ENCODE assay signal across 1 cellular context in genomic region chr20:31835977-31836852, GRCh38.
TF ChIP-seq lines count a peak whose summit lies in the region.

No MANE protein-coding gene starts in this region.

TF ChIP-seq in K562, 482 proteins besides CTCF, POLR2A, EP300 and RAD21 (continued from another document and continues in another):
- TF ChIP-seq ZMIZ1 (IDR thresholded peaks at IDR 0.05; ENCODE audit: low read depth in 2 of 2, low read length in 2 of 2): 0 out of 4 replicates have a peak, but pooled peaks of 1 of the 2 experiments have one; percentile 24
- TF ChIP-seq SOX6 (IDR thresholded peaks at IDR 0.05): 0 out of 2 replicates have a peak, but pooled peaks have one; percentile 35
- no peak for TF ChIP-seq ESRRB (CRISPR knock-in tag; IDR thresholded peaks at IDR 0.05; ENCODE audit: borderline replicate concordance)
- no peak for TF ChIP-seq OTX1 (CRISPR knock-in tag; IDR thresholded peaks at IDR 0.05)
- TF ChIP-seq PHTF2 (CRISPR knock-in tag; IDR thresholded peaks at IDR 0.05): no peak
- TF ChIP-seq ZNF785 (CRISPR knock-in tag; IDR thresholded peaks at IDR 0.05): no peak
- TF ChIP-seq NR4A1 (CRISPR knock-in tag; IDR thresholded peaks at IDR 0.05): no peak
- no peak for TF ChIP-seq NR4A1 (tag; IDR thresholded peaks at IDR 0.05)
- TF ChIP-seq TAF9B (IDR thresholded peaks at IDR 0.05; ENCODE audit: partially characterized antibody): no peak
- no peak for TF ChIP-seq SAFB2 (IDR thresholded peaks at IDR 0.05; ENCODE audit: borderline replicate concordance, low read depth, low read length, severe bottlenecking)
- no peak for TF ChIP-seq RNF219 (CRISPR knock-in tag; IDR thresholded peaks at IDR 0.05)
- TF ChIP-seq POLR2H (tag; IDR thresholded peaks at IDR 0.05; ENCODE audit: low read depth): no peak
- TF ChIP-seq ZFP91 (CRISPR knock-in tag; IDR thresholded peaks at IDR 0.05): no peak
- TF ChIP-seq ZNF75A (CRISPR knock-in tag; IDR thresholded peaks at IDR 0.05): no peak
- no peak for TF ChIP-seq XRCC5 (IDR thresholded peaks at IDR 0.05; ENCODE audit: low read depth, low read length)
- no peak for TF ChIP-seq NR3C1 (CRISPR knock-in tag; IDR thresholded peaks at IDR 0.05)
- no peak for TF ChIP-seq CHD2 (IDR thresholded peaks at IDR 0.05; ENCODE audit: low read depth, low read length)
- no peak for TF ChIP-seq BMI1 (IDR thresholded peaks at IDR 0.05; ENCODE audit: low read length)
- no peak for TF ChIP-seq ZFP1 (CRISPR knock-in tag; IDR thresholded peaks at IDR 0.05)
- peak; percentile 93 for TF ChIP-seq SMARCE1 (IDR thresholded peaks at IDR 0.05)
- no peak for TF ChIP-seq ARID2 (IDR thresholded peaks at IDR 0.05)
- peak; percentile 85 for TF ChIP-seq SMARCA4 (IDR thresholded peaks at IDR 0.05)
- TF ChIP-seq SETDB1 (IDR thresholded peaks at IDR 0.05; ENCODE audit: low read length): no peak
- no peak for TF ChIP-seq BRCA1 (IDR thresholded peaks at IDR 0.05)
- no peak for TF ChIP-seq BRCA1 (CRISPR knock-in tag; IDR thresholded peaks at IDR 0.05)
- no peak for TF ChIP-seq THRA (IDR thresholded peaks at IDR 0.05)
- no peak for TF ChIP-seq ZBTB12 (CRISPR knock-in tag; IDR thresholded peaks at IDR 0.05)
- no peak for TF ChIP-seq HOXB6 (CRISPR knock-in tag; IDR thresholded peaks at IDR 0.05; ENCODE audit: borderline replicate concordance)
- TF ChIP-seq TARDBP (IDR thresholded peaks at IDR 0.05): 0 out of 2 replicates have a peak, but pooled peaks have one; percentile 52
- TF ChIP-seq ZBTB40 (IDR thresholded peaks at IDR 0.05): no peak
- TF ChIP-seq ZBTB40 (CRISPR knock-in tag; IDR thresholded peaks at IDR 0.05): no peak
- no peak for TF ChIP-seq FOXJ3 (CRISPR knock-in tag; IDR thresholded peaks at IDR 0.05)
- TF ChIP-seq L3MBTL2 (IDR thresholded peaks at IDR 0.05): peak; percentile 74; the same call in 1 of the 2 replicates
- TF ChIP-seq ZNF408 (CRISPR knock-in tag; IDR thresholded peaks at IDR 0.05; ENCODE audit: low read depth): no peak
- TF ChIP-seq CBFA2T3 (IDR thresholded peaks at IDR 0.05): peak; percentile 71
- no peak for TF ChIP-seq ZNF609 (CRISPR knock-in tag; IDR thresholded peaks at IDR 0.05; ENCODE audit: borderline replicate concordance)
- no peak for TF ChIP-seq CBX3 (IDR thresholded peaks at IDR 0.05; ENCODE audit: borderline replicate concordance in 1 of 2, low read length in 2 of 2)
- TF ChIP-seq SAP30 (IDR thresholded peaks at IDR 0.05; ENCODE audit: borderline replicate concordance, insufficient read depth, low read depth, low read length, poor library complexity, severe bottlenecking): no peak
- no peak for TF ChIP-seq MCM5 (IDR thresholded peaks at IDR 0.05; ENCODE audit: low read depth)
- TF ChIP-seq ZNF121 (CRISPR knock-in tag; conservative IDR thresholded peaks at IDR 0.05): no peak
